ENCODE assay signal across 10 cellular contexts in the genomic region with DNA sequence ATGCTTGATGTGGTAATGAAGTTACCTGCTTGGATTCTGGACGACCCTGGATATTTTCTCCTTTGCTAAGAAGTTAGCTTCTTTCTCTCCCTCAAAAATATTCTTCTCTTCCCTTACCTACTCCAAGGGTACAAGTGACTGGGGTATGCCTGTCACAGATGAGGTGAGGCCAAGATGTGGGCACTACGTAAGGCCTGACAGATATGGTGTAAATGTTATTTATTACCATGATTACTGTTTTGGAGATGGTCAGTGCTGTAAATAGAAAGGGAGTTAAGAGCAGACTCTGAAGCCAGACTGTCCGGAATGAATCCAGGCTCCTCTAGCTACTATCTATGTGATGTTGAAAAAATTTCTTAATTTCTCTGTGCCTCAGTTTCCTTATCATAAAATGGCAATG. TPM values are rescaled to one million over a fixed set of nuclear protein-coding genes. Genes with fewer than 3 reads are reported as not detected.
DNase-seq lines count a peak whose midpoint lies in the region; ATAC-seq, FAIRE-seq and TF ChIP-seq lines count a peak whose summit lies in the region.
"Had no signal": no experiment of that assay in that cellular context is flagged by ENCODE, and none has a peak within 500 bp of the region (broad histone marks: within the 10 kb centered on the region; RNA-seq: fewer than 3 reads in every experiment).

No MANE protein-coding gene starts in this region.

- no peak overlapping the region for H3K56ac ChIP-seq in H1 (replicated peaks; ENCODE audit: insufficient read length, low read depth, low read length)

- H3K4ac ChIP-seq in H1 (replicated peaks; ENCODE audit: insufficient read length, low read depth, low read length), result no peak overlapping the region

- H3K4me3 Mint-ChIP-seq in T-helper 2 cell treated with Interferon-gamma antibody and Interleukin-4, amounts not matched to agents 5 μg/mL and 100 μg/mL, for 36 hours, result peak overlapping the region; percentile 90

- H3K9me2 ChIP-seq in OCI-LY1 (ENCODE audit: low read depth, low read length), result no peaks in the 10 kb centered on the region

- ATAC-seq in HG02938 (IDR thresholded peaks at IDR 0.05; ENCODE audit: unreplicated experiment), result no peak

- no peak overlapping the region for H2BK120ac ChIP-seq in H1 (replicated peaks; ENCODE audit: low read depth, low read length)

- H2BK5ac ChIP-seq in H1 (ENCODE audit: low read depth, low read length), result no peak overlapping the region

- no peaks in the 10 kb centered on the region for H3K9me3 ChIP-seq in OCI-LY1 (ENCODE audit: low read length)
- H3K9me3 ChIP-seq in H1 (ENCODE audit: insufficient read depth in 2 of 2, low read depth in 1 of 2, low read length in 1 of 2), result no peaks in the 10 kb centered on the region

- no peaks in the 10 kb centered on the region for H3F3A ChIP-seq in OCI-LY1 (ENCODE audit: insufficient read depth, low read length)

- peak overlapping the region; percentile 96 for H3K9ac ChIP-seq in OCI-LY1 (ENCODE audit: low read length)
- no peak overlapping the region for H3K9ac ChIP-seq in H1 (replicated peaks in 1 of 4; ENCODE audit: extremely low read depth in 1 of 4, low read depth in 3 of 4, low read length in 3 of 4)

- no peak overlapping the region for H2AK5ac ChIP-seq in H1 (ENCODE audit: low read depth, low read length)

- TF ChIP-seq RAD21 in H1 (IDR thresholded peaks at IDR 0.05 in 1 of 2, conservative IDR thresholded peaks at IDR 0.05 in 1 of 2; ENCODE audit: low read depth in 2 of 2, low read length in 2 of 2), result no peak

- H3K23me2 ChIP-seq in H1 (ENCODE audit: low read depth, low read length), result peaks cover 10% of the 10 kb centered on the region

- H2AFZ ChIP-seq in OCI-LY1 (ENCODE audit: low read length) (no peak overlapping the region; the same call in 1 of the 2 replicates), H1 (ENCODE audit: low read length) (no peak overlapping the region)

- no peaks in the 10 kb centered on the region for H3K9me3 Mint-ChIP-seq in T-helper 2 cell treated with Interferon-gamma antibody and Interleukin-4, amounts not matched to agents 5 μg/mL and 100 μg/mL, for 36 hours

- H3K18ac ChIP-seq in H1 (ENCODE audit: extremely low read depth, low read length), result no peak overlapping the region

- H3K79me1 ChIP-seq in H1 (ENCODE audit: low read depth, low read length), result peaks cover 3% of the 10 kb centered on the region; the same call in 1 of the 2 replicates

- H3K23ac ChIP-seq in H1 (ENCODE audit: insufficient read length), result no peak overlapping the region

- no peak overlapping the region for H3K14ac ChIP-seq in H1 (ENCODE audit: insufficient read length)

- H3K79me2 ChIP-seq in OCI-LY1 (ENCODE audit: insufficient read depth, low read length) (peaks cover 33% of the 10 kb centered on the region), H1 (ENCODE audit: control insufficient read depth in 1 of 2, insufficient read depth in 2 of 2, low read length in 2 of 2) (peaks cover 0 to 34% of the 10 kb centered on the region in 2 experiments; a peak in 3 of 4 replicates)

- DNase-seq in T-helper 2 cell treated with Interferon-gamma antibody and Interleukin-4, amounts not matched to agents 5 μg/mL and 100 μg/mL, for 36 hours (ENCODE audit: low spot score), result no peak
- DNase-seq in T-helper 2 cell, result no peak
- no peak for DNase-seq in H1 (ENCODE audit: low read depth in 1 of 2, low spot score in 2 of 2)
- DNase-seq in retinal pigment epithelial cell (ENCODE audit: low read depth), result no peak
- no peak for DNase-seq in NCI-H2196 treated with DMSO at 0.1 percent for 48 hours (lab: John Stamatoyannopoulos, UW; ENCODE audit: unreplicated experiment)
- DNase-seq in AML-193 (lab: John Stamatoyannopoulos, UW), result no peak
- DNase-seq: effector CD8-positive, alpha-beta T cell; stimulated activated CD4-positive, alpha-beta T cell treated with anti-CD3 and anti-CD28 coated beads, Interleukin-4, amount 100 ng/mL, for 24 hours had no signal

- CTCF ChIA-PET in H1 (lab: Charles Lee; ENCODE audit: partially characterized antibody), result interaction anchor here (0.9 to 1.8 kb wide), 5 partner anchors 9 to 402 kb away, joined by 3 to 6 read pairs (median 3); a partner anchor contains a TSS

- no peak overlapping the region for H2BK12ac ChIP-seq in H1 (ENCODE audit: low read depth, low read length)

- H4K5ac ChIP-seq in H1 (ENCODE audit: insufficient read length, low read depth, low read length), result no peak overlapping the region

- H4K91ac ChIP-seq in H1 (replicated peaks; ENCODE audit: insufficient read length, low read length), result no peak overlapping the region

- H2BK20ac ChIP-seq in H1 (ENCODE audit: low read length), result no peak overlapping the region

- H3K27me3 ChIP-seq in OCI-LY1 (ENCODE audit: insufficient read depth, low read length) (no peaks in the 10 kb centered on the region), H1 (replicated peaks in 1 of 4; ENCODE audit: control insufficient read depth in 3 of 4, extremely low read depth in 1 of 4, insufficient read depth in 3 of 4, low read length in 3 of 4) (no peaks in the 10 kb centered on the region)

- no peak overlapping the region for H2BK15ac ChIP-seq in H1 (ENCODE audit: low read length)

- peaks cover 10% of the 10 kb centered on the region for H3K36me3 Mint-ChIP-seq in T-helper 2 cell treated with Interferon-gamma antibody and Interleukin-4, amounts not matched to agents 5 μg/mL and 100 μg/mL, for 36 hours (ENCODE audit: low read depth)

- peak overlapping the region; percentile 94 for H3K4me3 ChIP-seq in OCI-LY1 (ENCODE audit: low read depth, low read length, poor library complexity, severe bottlenecking)
- peak overlapping the region in 2 of 4 experiments; percentile 91 to 94; a peak in 4 of 8 replicates for H3K4me3 ChIP-seq in H1 (ENCODE audit: extremely low read depth in 1 of 4, insufficient read depth in 2 of 4, low read depth in 3 of 4, low read length in 4 of 4)
- H3K4me3 ChIP-seq in retinal pigment epithelial cell (ENCODE audit: low read length), result peak overlapping the region; percentile 82

- no peaks in the 10 kb centered on the region; the same call in 1 of the 2 replicates for H3K36me3 ChIP-seq in OCI-LY1 (ENCODE audit: insufficient read depth, low read length)
- H3K36me3 ChIP-seq in H1 (ENCODE audit: control insufficient read depth in 2 of 4, insufficient read depth in 4 of 4, low read length in 3 of 4), result no peaks in the 10 kb centered on the region

- POLR2A ChIA-PET in H1 (lab: Charles Lee; ENCODE audit: partially characterized antibody), result interaction anchor here (0.7 to 2.4 kb wide), 15 partner anchors 7 to 373 kb away, joined by 3 to 10 read pairs (median 4); a partner anchor contains a TSS

- H3K27ac ChIP-seq in OCI-LY1 (ENCODE audit: low read depth, low read length, poor library complexity, severe bottlenecking) (no peak overlapping the region), H1 (ENCODE audit: low read depth, low read length) (no peak overlapping the region)

- H4K20me1 ChIP-seq in OCI-LY1 (ENCODE audit: insufficient read depth, low read length) (no peaks in the 10 kb centered on the region), H1 (replicated peaks in 1 of 2; ENCODE audit: control insufficient read depth in 1 of 2, insufficient read depth in 2 of 2, low read length in 2 of 2) (peaks cover 6 to 8% of the 10 kb centered on the region in 2 experiments)

- peak overlapping the region; percentile 92 for H3K4me2 ChIP-seq in OCI-LY1 (ENCODE audit: low read length)
- peak overlapping the region; percentile 88 to 99; a peak in 3 of 4 replicates for H3K4me2 ChIP-seq in H1 (ENCODE audit: insufficient read depth in 1 of 2, low read depth in 2 of 2, low read length in 2 of 2)

- no peak for TF ChIP-seq CTCF in OCI-LY1 (IDR thresholded peaks at IDR 0.05; ENCODE audit: low read length)
- TF ChIP-seq CTCF in H1 (IDR thresholded peaks at IDR 0.05; ENCODE audit: control extremely low read depth in 1 of 3, insufficient read depth in 1 of 3, low read depth in 1 of 3, low read length in 3 of 3), result no peak
- no peak for TF ChIP-seq CTCF in retinal pigment epithelial cell (conservative IDR thresholded peaks at IDR 0.05; ENCODE audit: low read depth, low read length)

- TF ChIP-seq POLR2A in H1 (IDR thresholded peaks at IDR 0.05; ENCODE audit: control extremely low read depth in 1 of 2, low read depth in 2 of 2, low read length in 2 of 2), result no peak

- peaks cover 27% of the 10 kb centered on the region for H3K4me1 Mint-ChIP-seq in T-helper 2 cell treated with Interferon-gamma antibody and Interleukin-4, amounts not matched to agents 5 μg/mL and 100 μg/mL, for 36 hours (ENCODE audit: low read depth)

- 87% methylated on average over 3 of the region's 3 CpGs; no CpG with 5 or more reads in 1 of the 2 experiments for WGBS in H1 (ENCODE audit: extremely low coverage in 1 of 2, insufficient coverage in 1 of 2, insufficient read length in 1 of 2, insufficient replicate concordance in 2 of 2, low coverage in 1 of 2, low lambda C conversion rate in 2 of 2, missing lambda C conversion rate in 1 of 2), 2 experiments

- TF ChIP-seq EP300 in H1 (IDR thresholded peaks at IDR 0.05; ENCODE audit: borderline replicate concordance in 1 of 2, low read depth in 2 of 2, low read length in 2 of 2), result no peak

- H3K4me1 ChIP-seq in OCI-LY1 (ENCODE audit: insufficient read depth, low read length, severe bottlenecking), result peaks cover 39% of the 10 kb centered on the region
- H3K4me1 ChIP-seq in H1 (replicated peaks in 1 of 4; ENCODE audit: control insufficient read depth in 3 of 4, insufficient read depth in 4 of 4, low read length in 3 of 4), result peaks cover 0 to 9% (median 5%) of the 10 kb centered on the region in 4 experiments; a peak in 3 of 7 replicates

- peak overlapping the region; percentile 96 for H3K27ac Mint-ChIP-seq in T-helper 2 cell treated with Interferon-gamma antibody and Interleukin-4, amounts not matched to agents 5 μg/mL and 100 μg/mL, for 36 hours

- H4K8ac ChIP-seq in H1 (ENCODE audit: extremely low read depth, insufficient read depth, low read length), result no peak overlapping the region

- peaks cover 2% of the 10 kb centered on the region for H3K27me3 Mint-ChIP-seq in T-helper 2 cell treated with Interferon-gamma antibody and Interleukin-4, amounts not matched to agents 5 μg/mL and 100 μg/mL, for 36 hours (ENCODE audit: low read depth)

- no peak for FAIRE-seq in H1 (lab: Jason Lieb, UNC)

TF ChIP-seq in H1, 55 proteins besides CTCF, POLR2A, EP300 and RAD21 (continues in another document):
- TF ChIP-seq RFX5 (IDR thresholded peaks at IDR 0.05; ENCODE audit: borderline replicate concordance, low read depth, low read length) (no peak), GTF2F1 (IDR thresholded peaks at IDR 0.05; ENCODE audit: borderline replicate concordance, low read depth, low read length) (no peak), BRCA1 (IDR thresholded peaks at IDR 0.05; ENCODE audit: low read depth, low read length) (no peak)

RNA-seq across cellular contexts. Expression of a gene that starts 1.1 kb away (rescaled TPM):
- total RNA-seq in H1 (2021; fragmentation: NEBNext Ultra II Directional; extraction: Animal tissue kit (Norgen Biotek cat#: 25700)), result 39.9 and 43.8 TPM in 2 replicates
- 11.4 and 13.1 TPM in 2 replicates for polyA plus RNA-seq in H1 (2011; rRNA removed)
- polyA plus RNA-seq in H1 (2011; cell fraction: cytosol; rRNA removed), result 10.4 TPM
- 30.5 TPM for polyA plus RNA-seq in H1 (2011; cell fraction: nucleus; rRNA removed)
- 9.7 to 16.0 TPM (median 13.3 TPM) in 4 replicates for polyA plus RNA-seq in H1 (2012, experiment 1 of 2)
- 1.6 TPM for polyA plus RNA-seq in H1 (2012, experiment 2 of 2)
- polyA plus RNA-seq in H1 (2013, experiment 1 of 2), result 11.6 TPM
- polyA plus RNA-seq in H1 (2013, experiment 2 of 2), result 11.6 TPM
- polyA minus RNA-seq in H1 (2011; rRNA and poly(A)+ RNA removed), result 136 and 138 TPM in 2 replicates
- polyA minus RNA-seq in H1 (2011; cell fraction: cytosol; rRNA and poly(A)+ RNA removed), result 46.7 TPM
- polyA minus RNA-seq in H1 (2011; cell fraction: nucleus; rRNA and poly(A)+ RNA removed), result 123 TPM
